9 cellular contexts compared by ENCODE assay signal in genomic region chr1:115013792-115014191, GRCh38. TPM values are rescaled to one million over a fixed set of nuclear protein-coding genes. Genes with fewer than 3 reads are reported as not detected.
"Had no signal": no experiment of that assay in that cellular context is flagged by ENCODE, and none has a peak within 500 bp of the region (broad histone marks: within the 10 kb centered on the region; RNA-seq: fewer than 3 reads in every experiment).

No MANE protein-coding gene starts in this region.

- ATAC-seq: HepG2 had no signal

- H3K27ac ChIP-seq: HL-60, KMS-11 had no signal

- H3K4me2 ChIP-seq: KMS-11 had no signal

- H3K9ac ChIP-seq: KMS-11 had no signal

- FAIRE-seq: HepG2, HTR-8/SVneo had no signal

- DNase-seq: KBM-7, KG1 had no signal

RNA-seq across cellular contexts. Expression of gene TSHB, which starts 15.8 kb away (rescaled TPM):
- total RNA-seq: HepG2, HT-29, HT1080 had no signal
- polyA plus RNA-seq: HepG2, IgD-negative memory B cell had no signal
